In genomic region chr10:38094923-38095574, GRCh38 we compare ENCODE assay signal across 8 cellular contexts. TPM values are rescaled to one million over a fixed set of nuclear protein-coding genes. Genes with fewer than 3 reads are reported as not detected.
DNase-seq lines count a peak whose midpoint lies in the region; ATAC-seq, FAIRE-seq and TF ChIP-seq lines count a peak whose summit lies in the region.

No MANE protein-coding gene starts in this region.

- FAIRE-seq in K562 (lab: Jason Lieb, UNC): no peak

- peak overlapping the region; percentile 82 for H3K4me2 ChIP-seq in K562 (ENCODE audit: insufficient read depth, low read length)

- intact Hi-C loops in cardiac septum (cut with DNase I) (loop anchor here (1.0 to 2.0 kb wide), 3 partner anchors 84 to 238 kb away; partner anchors contain the start of genes ZNF248, ZNF25 and ZNF33A), left ventricle myocardium superior (cut with micrococcal nuclease) (no loop called here), K562 (cut with micrococcal nuclease) (loop anchor here (2.0 to 10.0 kb wide), 2 partner anchors 84 to 120 kb away; partner anchors contain the start of genes ZNF25 and ZNF33A), upper lobe of right lung (cut with DNase I) (no loop called here)

- H4K20me1 ChIP-seq in K562 (replicated peaks; ENCODE audit: control insufficient read depth, insufficient read depth, low read length): no peaks in the 10 kb centered on the region

- DNase-seq in cardiac septum (ENCODE audit: low spot score) (peak; percentile 74), left ventricle myocardium superior (no peak), K562 (ENCODE audit: extremely low read depth in 1 of 4, low spot score in 3 of 4) (peak in 2 of 4 experiments; percentile 25), lung (ENCODE audit: low spot score) (no peak), upper lobe of right lung (no peak), GM10248 (ENCODE audit: extremely low spot score) (no peak), NCI-H1930 (lab: John Stamatoyannopoulos, UW) (no peak)

- H3K9ac ChIP-seq in K562 (ENCODE audit: insufficient read depth in 1 of 2, low read depth in 2 of 2, low read length in 2 of 2): peak overlapping the region; percentile 76 to 90; a peak in 3 of 4 replicates

- H3K4me1 ChIP-seq in K562 (replicated peaks in 1 of 2; ENCODE audit: control insufficient read depth in 2 of 2, insufficient read depth in 2 of 2, low read length in 2 of 2): peaks cover 3 to 11% of the 10 kb centered on the region in 2 experiments; a peak in 3 of 5 replicates
- H3K4me1 ChIP-seq in lung (ENCODE audit: control insufficient read depth in 2 of 2, insufficient read depth in 2 of 2, low read length in 2 of 2): peaks cover 0 to 9% of the 10 kb centered on the region in 2 donors
- H3K4me1 ChIP-seq in upper lobe of right lung: peaks cover 5% of the 10 kb centered on the region

- no peak for ATAC-seq in left ventricle myocardium superior
- ATAC-seq in K562: peak; percentile 4; the same call in 2 of the 3 replicates
- ATAC-seq in lung (ENCODE audit: insufficient read depth, low FRiP score): no peak
- no peak for ATAC-seq in upper lobe of right lung
- ATAC-seq in GM18861 (IDR thresholded peaks at IDR 0.05; ENCODE audit: unreplicated experiment): no peak

- H3K27me3 ChIP-seq in K562 (ENCODE audit: control insufficient read depth in 2 of 2, insufficient read depth in 2 of 2, low read length in 2 of 2) (no peaks in the 10 kb centered on the region), lung (ENCODE audit: control insufficient read depth, insufficient read depth) (no peaks in the 10 kb centered on the region), upper lobe of right lung (no peaks in the 10 kb centered on the region)

- 43% methylated on average over 21 of the region's 22 CpGs for WGBS in K562 (ENCODE audit: insufficient coverage, low coverage, missing lambda C conversion rate)
- 51 to 63% methylated on average over 22 of the region's 22 CpGs for WGBS in lung, 2 donors

- CTCF ChIA-PET in K562 (lab: Yijun Ruan, JAX; ENCODE audit: low intra/inter-chr PET ratio) (no interaction called here), GM10248 (lab: Yijun Ruan, JAX) (interaction anchor here (1.0 to 1.5 kb wide), 2 partner anchors 13 to 85 kb away, joined by 3 to 5 read pairs; partner anchors contain the start of gene ZNF33A)

- H3K9me1 ChIP-seq in K562 (ENCODE audit: control insufficient read depth, insufficient read depth, low read length): no peaks in the 10 kb centered on the region

- H3K9me3 ChIP-seq in K562 (replicated peaks; ENCODE audit: control insufficient read depth, insufficient read depth, low read depth, low read length) (peaks cover 12% of the 10 kb centered on the region), lung (ENCODE audit: control insufficient read depth in 2 of 2, insufficient read depth in 1 of 2, low read length in 1 of 2) (peaks cover 0 to 3% of the 10 kb centered on the region in 2 donors), upper lobe of right lung (no peaks in the 10 kb centered on the region)

- no peak for TF ChIP-seq RAD21 in K562 (CRISPR knock-in tag; conservative IDR thresholded peaks at IDR 0.05 in 1 of 2, IDR thresholded peaks at IDR 0.05 in 1 of 2)

- TF ChIP-seq POLR2A in K562 (conservative IDR thresholded peaks at IDR 0.05): no peak

- POLR2A ChIA-PET in K562 (lab: Yijun Ruan, JAX): no interaction called here
- POLR2A ChIA-PET in GM10248 (lab: Yijun Ruan, JAX): no interaction called here

- TF ChIP-seq CTCF in K562 (IDR thresholded peaks at IDR 0.05 in 2 of 3, conservative IDR thresholded peaks at IDR 0.05 in 1 of 3; ENCODE audit: insufficient read depth in 2 of 3, low read depth in 1 of 3, low read length in 3 of 3) (no peak), lung (IDR thresholded peaks at IDR 0.05; ENCODE audit: control extremely low read depth, extremely low read depth) (no peak), upper lobe of right lung (IDR thresholded peaks at IDR 0.05) (no peak), GM10248 (IDR thresholded peaks at IDR 0.05; ENCODE audit: control extremely low read depth, extremely low read depth, low read depth, missing control alignments) (no peak)

- in situ Hi-C loops in K562 (cut with MboI): no loop called here

- peak overlapping the region; percentile 96 for H2AFZ ChIP-seq in K562 (ENCODE audit: low read depth, low read length)

- H3K27ac ChIP-seq in K562 (ENCODE audit: extremely low read depth, low read depth, low read length) (peak overlapping the region; percentile 71; the same call in 2 of the 3 replicates), lung (ENCODE audit: low read depth in 1 of 2, low read length in 1 of 2) (peak overlapping the region; percentile 45 to 72), upper lobe of right lung (peak overlapping the region; percentile 91)

- BruUV-seq in K562 (replicated peaks; lab: Mats Ljungman, UMichigan): no TSS peak

- peaks cover 40% of the 10 kb centered on the region for H3K36me3 ChIP-seq in K562 (ENCODE audit: control insufficient read depth, insufficient read depth, low read length)
- peaks cover 5 to 16% of the 10 kb centered on the region in 2 donors for H3K36me3 ChIP-seq in lung (ENCODE audit: control insufficient read depth in 2 of 2, insufficient read depth in 2 of 2, low read length in 2 of 2)
- peaks cover 23% of the 10 kb centered on the region for H3K36me3 ChIP-seq in upper lobe of right lung

- no peak for TF ChIP-seq EP300 in K562 (IDR thresholded peaks at IDR 0.05; ENCODE audit: low read length)

- H3K79me2 ChIP-seq in K562 (ENCODE audit: control insufficient read depth, insufficient read depth, low read length): peaks cover 15% of the 10 kb centered on the region

- H3K4me3 ChIP-seq in K562 (peak overlapping the region; percentile 58), lung (peak overlapping the region; percentile 70), upper lobe of right lung (peak overlapping the region; percentile 78)

TF ChIP-seq in K562, 482 proteins besides CTCF, POLR2A, EP300 and RAD21 (continues in another document):
- TF ChIP-seq L3MBTL2 (IDR thresholded peaks at IDR 0.05) (peak; percentile 29), E2F6 (IDR thresholded peaks at IDR 0.05; ENCODE audit: borderline replicate concordance in 1 of 2, extremely low read depth in 1 of 2, insufficient read depth in 1 of 2, insufficient read length in 1 of 2, low read depth in 1 of 2, low read length in 1 of 2, poor library complexity in 1 of 2, severe bottlenecking in 1 of 2) (peak; percentile 1 to 11), PURB (CRISPR knock-in tag; IDR thresholded peaks at IDR 0.05; ENCODE audit: low read depth) (no peak), ZNF512 (tag; IDR thresholded peaks at IDR 0.05) (no peak), GABPB1 (CRISPR knock-in tag; IDR thresholded peaks at IDR 0.05) (0 out of 2 replicates have a peak, but pooled peaks have one; percentile 4), IRF9 (tag; IDR thresholded peaks at IDR 0.05) (no peak), CGGBP1 (CRISPR knock-in tag; IDR thresholded peaks at IDR 0.05) (no peak)

RNA-seq across cellular contexts. Expression of gene ZNF37A, which starts 0.9 kb away (rescaled TPM):
- total RNA-seq in cardiac septum (9.4 TPM), left ventricle myocardium superior (9.8 TPM), K562 (2014; rRNA removed) (8.7 and 9.4 TPM in 2 replicates), K562 (2014; rRNA removed; fragmentation: Illumina TruSeq; extraction: Trizol) (16.4 and 17.5 TPM in 2 replicates), K562 (2015; rRNA removed; fragmentation: Illumina TruSeq; extraction: Trizol) (13.3 and 14.2 TPM in 2 replicates), K562 (2021) (13.9 and 16.4 TPM in 2 replicates), lung (10 to 100 TPM; 12.5 to 29.0 TPM), upper lobe of right lung (16.6 TPM)
- 40.9 and 79.0 TPM in 2 replicates for total RNA-seq in K562 (2011; cell fraction: chromatin; rRNA removed; ENCODE audit: low replicate concordance)
- 21.8 and 32.2 TPM in 2 replicates for total RNA-seq in K562 (2011; cell fraction: nucleolus; rRNA removed)
- total RNA-seq in K562 (2011; cell fraction: nucleoplasm; rRNA removed): 39.2 and 41.9 TPM in 2 replicates
- polyA plus RNA-seq in K562 (2011; rRNA removed) (20.3 and 21.6 TPM in 2 replicates), K562 (2014; fragmentation: Illumina TruSeq; extraction: Trizol) (14.4 and 17.4 TPM in 2 replicates), K562 (2014; fragmentation: Nextera tagmentation; extraction: Ambion mirVana) (1 to 10 TPM; 4.1 to 5.0 TPM), K562 (2014; rRNA removed) (14.0 and 19.7 TPM in 2 replicates), lung (1 to 10 TPM; 4.5 to 4.7 TPM)
- 10.8 and 12.4 TPM in 2 replicates for polyA plus RNA-seq in K562 (2011; cell fraction: cytosol; rRNA removed)
- polyA plus RNA-seq in K562 (2011; cell fraction: nucleus; rRNA removed): 40.8 and 56.8 TPM in 2 replicates
- 6.7 and 9.2 TPM in 2 replicates for polyA plus RNA-seq in K562 (2012)
- polyA minus RNA-seq in K562 (2011; rRNA and poly(A)+ RNA removed): 35.4 and 36.2 TPM in 2 replicates
- polyA minus RNA-seq in K562 (2011; cell fraction: cytosol; rRNA and poly(A)+ RNA removed): 7.0 and 7.9 TPM in 2 replicates
- polyA minus RNA-seq in K562 (2011; cell fraction: nucleus; rRNA and poly(A)+ RNA removed): 19.4 and 33.3 TPM in 2 replicates

Comparison
In these comparisons a context has a peak if more than half of its experiments do, and no peak if none do; other contexts are left out.
1. intact Hi-C loops: an anchor here in cardiac septum (1.0 to 2.0 kb wide) and K562 (2.0 to 10.0 kb wide); none called in left ventricle myocardium superior and upper lobe of right lung.